Comparison of ENCODE assay signal across 8 cellular contexts in the genomic region with DNA sequence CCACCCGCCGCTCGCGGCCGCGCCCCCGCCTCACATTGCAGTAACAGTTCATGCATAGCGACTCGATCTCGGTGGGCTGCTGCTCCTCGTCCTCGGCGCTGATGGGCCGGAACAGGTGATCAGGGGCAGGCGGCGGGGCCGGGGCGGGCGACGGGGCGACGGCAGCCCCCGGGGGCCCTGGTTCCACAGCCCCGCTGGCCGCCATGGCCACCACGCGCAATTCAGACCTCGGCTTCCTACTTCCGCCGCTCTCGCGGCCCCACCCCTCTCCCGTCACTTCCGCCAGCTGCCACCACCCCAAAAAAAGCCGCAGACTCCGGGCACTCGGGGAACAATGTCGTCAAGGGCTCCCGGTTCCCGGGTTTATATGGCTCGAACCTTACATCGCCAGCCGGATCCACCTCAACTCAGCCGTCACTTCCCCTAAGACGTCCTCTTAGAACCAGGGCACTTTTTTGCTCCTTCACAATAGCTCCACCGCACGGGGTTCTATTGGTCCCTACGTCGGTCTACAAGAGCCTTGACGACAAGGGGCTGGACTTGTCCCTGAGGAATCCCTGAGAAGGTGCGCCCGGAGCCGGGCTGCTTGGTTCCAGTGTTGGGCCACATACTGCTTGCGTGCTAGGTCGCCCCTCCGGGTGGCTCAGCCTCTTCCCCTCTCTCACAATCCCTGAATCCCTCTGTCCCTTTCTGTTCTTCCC. TPM values are rescaled to one million over a fixed set of nuclear protein-coding genes. Genes with fewer than 3 reads are reported as not detected.
DNase-seq lines count a peak whose midpoint lies in the region; ATAC-seq and TF ChIP-seq lines count a peak whose summit lies in the region.

TSS of gene ZPR1 (minus strand) at position 238 of the 701 bp plus-strand sequence. CDS start at position 205, 33 bp downstream.

- H3K36me3 ChIP-seq in mucosa of descending colon (ENCODE audit: low read depth): no peaks in the 10 kb centered on the region

- ATAC-seq in GM19468 (IDR thresholded peaks at IDR 0.05; ENCODE audit: extremely low read depth, unreplicated experiment): peak; percentile 74
- ATAC-seq in mucosa of descending colon: peak; percentile 93

- H3K9me3 ChIP-seq in mucosa of descending colon: no peaks in the 10 kb centered on the region

- intact Hi-C loops in mucosa of descending colon (cut with DNase I, micrococcal nuclease): no loop called here

- peak within 1 kb of the TSS; percentile 94 for H3K4me3 ChIP-seq in mucosa of descending colon

- H3K27ac ChIP-seq in epithelial cell of prostate: peak within 1 kb of the TSS; percentile 60

- H3K4me1 ChIP-seq in mucosa of descending colon (ENCODE audit: low read depth): peaks cover 11% of the 10 kb centered on the region

- DNase-seq in COLO668 (lab: John Stamatoyannopoulos, UW; ENCODE audit: unreplicated experiment): peak; percentile 75
- DNase-seq in HT1080 (ENCODE audit: low read depth): peak; percentile 64
- DNase-seq in OCI-M1 (lab: John Stamatoyannopoulos, UW): peak; percentile 83
- DNase-seq in activated T-cell treated with anti-CD3 and anti-CD28 coated beads for 4 hours: peak; percentile 79
- no peak for DNase-seq in epithelial cell of prostate (ENCODE audit: low read depth, low spot score)
- peak; percentile 91 to 93 (median 91) for DNase-seq in mucosa of descending colon
- peak; percentile 66 to 81 for DNase-seq in stimulated activated CD8-positive, alpha-beta memory T cell treated with anti-CD3 and anti-CD28 coated beads, Interleukin-4, amount 100 ng/mL, for 1 hour (ENCODE audit: low read depth in 2 of 2, low spot score in 1 of 2)

- no peak for TF ChIP-seq CTCF in mucosa of descending colon (IDR thresholded peaks at IDR 0.05)

RNA-seq across cellular contexts. Expression of gene ZPR1, which starts in this region (rescaled TPM):
- total RNA-seq in HT1080 (2014; rRNA removed; shearing (Covaris generic)): 105 and 106 TPM in 2 replicates
- 96.1 and 103 TPM in 2 replicates for polyA plus RNA-seq in HT1080 (2015; cell fraction: cytosol; rRNA removed)
- 67.9 and 72.8 TPM in 2 replicates for polyA plus RNA-seq in HT1080 (2015; cell fraction: nucleus; rRNA removed)
- 10 to 100 TPM; 28.5 to 34.6 (median 33.4) TPM for total RNA-seq in mucosa of descending colon
